In the genomic region with DNA sequence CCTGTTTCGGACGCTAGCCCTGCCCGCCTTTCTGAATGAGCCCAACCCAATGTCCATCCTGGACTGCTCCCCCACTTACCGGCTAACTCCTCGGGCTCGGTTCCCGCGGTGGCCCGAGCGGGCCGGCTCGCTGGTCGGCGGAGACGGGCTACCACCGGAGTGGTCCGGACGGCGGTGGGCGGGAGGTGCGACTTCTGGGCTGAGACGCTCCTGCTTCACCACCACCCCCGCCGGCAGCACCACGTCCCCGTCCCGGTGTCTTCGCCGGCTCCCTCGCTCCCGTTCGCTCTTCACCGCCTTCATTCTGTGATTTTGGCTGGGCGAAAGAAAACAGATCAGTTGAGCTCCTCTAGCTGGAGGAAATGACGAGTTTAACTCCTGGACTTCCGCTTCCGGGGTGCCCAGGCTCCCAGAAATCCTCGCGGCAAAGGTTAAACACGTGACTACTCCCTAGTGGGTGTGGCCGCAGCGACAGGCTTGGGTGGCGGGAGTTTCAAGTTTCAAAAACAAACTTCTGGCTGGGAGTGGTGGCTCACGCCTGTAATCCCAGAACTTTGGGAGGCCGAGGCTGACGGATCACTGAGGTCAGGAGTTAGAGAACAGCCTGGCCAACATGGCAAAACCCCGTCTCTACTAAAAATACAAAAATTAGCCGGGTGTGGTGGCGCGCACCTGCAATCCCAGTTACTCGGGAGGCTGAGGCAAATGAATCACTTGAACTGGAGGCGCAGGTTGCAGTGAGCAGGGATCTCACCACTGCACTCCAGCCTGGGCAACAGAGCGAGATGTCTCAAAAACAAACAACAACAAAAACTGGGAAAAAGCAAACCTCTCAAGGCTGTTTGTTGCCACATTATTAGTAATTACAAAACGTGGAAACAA, we compare ENCODE assay signal across 7 cellular contexts. TPM values are rescaled to one million over a fixed set of nuclear protein-coding genes. Genes with fewer than 3 reads are reported as not detected.
A peak's percentile ranks its signal among the peaks of the same experiment; 100 is the strongest.
DNase-seq lines count a peak whose midpoint lies in the region; ATAC-seq and TF ChIP-seq lines count a peak whose summit lies in the region.

A gene with protein sequence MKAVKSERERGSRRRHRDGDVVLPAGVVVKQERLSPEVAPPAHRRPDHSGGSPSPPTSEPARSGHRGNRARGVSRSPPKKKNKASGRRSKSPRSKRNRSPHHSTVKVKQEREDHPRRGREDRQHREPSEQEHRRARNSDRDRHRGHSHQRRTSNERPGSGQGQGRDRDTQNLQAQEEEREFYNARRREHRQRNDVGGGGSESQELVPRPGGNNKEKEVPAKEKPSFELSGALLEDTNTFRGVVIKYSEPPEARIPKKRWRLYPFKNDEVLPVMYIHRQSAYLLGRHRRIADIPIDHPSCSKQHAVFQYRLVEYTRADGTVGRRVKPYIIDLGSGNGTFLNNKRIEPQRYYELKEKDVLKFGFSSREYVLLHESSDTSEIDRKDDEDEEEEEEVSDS (minus strand): TSS at position 367 of the 882 bp plus-strand sequence. CDS start 64 bp downstream, at position 303.

- H3K27me3 ChIP-seq in iPS-20b (ENCODE audit: insufficient read depth, low read length), result no peaks in the 10 kb centered on the region
- H3K27me3 ChIP-seq in skeletal muscle tissue (ENCODE audit: control insufficient read depth in 3 of 3, insufficient read depth in 3 of 3, low read length in 3 of 3), result peaks cover 0 to 3% (median 0%) of the 10 kb centered on the region in 3 donors

- H3K36me3 ChIP-seq in iPS-20b (ENCODE audit: insufficient read depth, low read depth, low read length) (peaks cover 28% of the 10 kb centered on the region), skeletal muscle tissue (ENCODE audit: control insufficient read depth in 3 of 3, insufficient read depth in 3 of 3, low read length in 3 of 3) (peaks cover 9 to 14% (median 14%) of the 10 kb centered on the region in 3 donors)

- no peak for TF ChIP-seq CTCF in VCaP (conservative IDR thresholded peaks at IDR 0.05)

- peak; percentile 95 for DNase-seq in NCI-H2227 (lab: John Stamatoyannopoulos, UW; ENCODE audit: unreplicated experiment)
- DNase-seq in T47D (ENCODE audit: low read depth in 1 of 2, low spot score in 1 of 2), result peak; percentile 69 to 94

- H3K4me3 ChIP-seq in iPS-20b (ENCODE audit: low read length), result peak within 1 kb of the TSS; percentile 92
- H3K4me3 ChIP-seq in skeletal muscle tissue (ENCODE audit: low read length in 3 of 3), result peak within 1 kb of the TSS; percentile 83 to 96 (median 86)

- ATAC-seq in GM18519 (IDR thresholded peaks at IDR 0.05; ENCODE audit: low FRiP score, unreplicated experiment) (peak; percentile 54), HG03135 (IDR thresholded peaks at IDR 0.05; ENCODE audit: unreplicated experiment) (peak; percentile 81)

- in situ Hi-C loops in T47D (cut with HindIII; ENCODE audit: low pct_unique_long_range_greater_than_20kb, low sequenced_read_pairs), result no loop called here

- H3K9me3 ChIP-seq in iPS-20b (ENCODE audit: insufficient read depth, low read depth, low read length) (peaks cover 4% of the 10 kb centered on the region), skeletal muscle tissue (ENCODE audit: control insufficient read depth in 3 of 3, low read length in 3 of 3) (no peaks in the 10 kb centered on the region)

- H3K4me1 ChIP-seq in iPS-20b (ENCODE audit: insufficient read depth, low read length), result peaks cover 10% of the 10 kb centered on the region
- peaks cover 15 to 26% (median 23%) of the 10 kb centered on the region in 3 donors for H3K4me1 ChIP-seq in skeletal muscle tissue (ENCODE audit: control insufficient read depth in 3 of 3, insufficient read depth in 3 of 3, low read length in 3 of 3)

- H3K9ac ChIP-seq in iPS-20b (ENCODE audit: low read depth, low read length), result peak within 1 kb of the TSS; percentile 81
- H3K9ac ChIP-seq in skeletal muscle tissue (ENCODE audit: low read depth in 1 of 3, low read length in 3 of 3), result peak within 1 kb of the TSS; percentile 91 to 97 (median 95)

- peak within 1 kb of the TSS; percentile 83 for H3K27ac ChIP-seq in VCaP
- H3K27ac ChIP-seq in iPS-20b (ENCODE audit: low read length), result no peak within 1 kb of the TSS
- H3K27ac ChIP-seq in skeletal muscle tissue (ENCODE audit: low read depth, low read length), result peak within 1 kb of the TSS; percentile 90

RNA-seq across cellular contexts. Expression of the gene that starts here (rescaled TPM):
- 12.5 TPM for total RNA-seq in skeletal muscle tissue
